Comparison of ENCODE assay signal across 8 cellular contexts in genomic region chr19:49643466-49643865, GRCh38. TPM values are rescaled to one million over a fixed set of nuclear protein-coding genes. Genes with fewer than 3 reads are reported as not detected.
DNase-seq lines count a peak whose midpoint lies in the region; ATAC-seq and TF ChIP-seq lines count a peak whose summit lies in the region.

No MANE protein-coding gene starts in this region.

- H3K4me1 Mint-ChIP-seq in activated CD4-positive, alpha-beta T cell treated with anti-CD3 and anti-CD28 coated beads, Interleukin-2, amount 10 ng/mL, durations not matched to agents 24 days and 14 days, result peaks cover 44% of the 10 kb centered on the region
- H3K4me1 Mint-ChIP-seq in effector memory CD8-positive, alpha-beta T cell (ENCODE audit: low read depth in 2 of 2), result peaks cover 49 to 52% of the 10 kb centered on the region in 2 donors

- H3K9ac ChIP-seq in trophoblast cell (ENCODE audit: low read length), result peak overlapping the region; percentile 54

- H3K27me3 Mint-ChIP-seq in activated CD4-positive, alpha-beta T cell treated with anti-CD3 and anti-CD28 coated beads, Interleukin-2, amount 10 ng/mL, durations not matched to agents 24 days and 14 days, result no peaks in the 10 kb centered on the region
- H3K27me3 Mint-ChIP-seq in effector memory CD8-positive, alpha-beta T cell, result no peaks in the 10 kb centered on the region

- H3K18ac ChIP-seq in trophoblast cell (ENCODE audit: low read length), result no peak overlapping the region

- no peak overlapping the region for H2BK120ac ChIP-seq in trophoblast cell (ENCODE audit: insufficient read depth, low read length, poor library complexity)

- H3K36me3 ChIP-seq in OCI-LY7 (ENCODE audit: insufficient read depth, low read length) (peaks cover 21% of the 10 kb centered on the region; the same call in 1 of the 2 replicates), trophoblast cell (ENCODE audit: control insufficient read depth in 1 of 2, insufficient read depth in 2 of 2, low read length in 2 of 2) (peaks cover 32 to 35% of the 10 kb centered on the region in 2 experiments)

- peaks cover 21% of the 10 kb centered on the region for H3K4me1 ChIP-seq in OCI-LY7 (ENCODE audit: insufficient read depth, low read length, poor library complexity, severe bottlenecking)
- H3K4me1 ChIP-seq in trophoblast cell (ENCODE audit: control insufficient read depth in 1 of 2, insufficient read depth in 2 of 2, low read length in 2 of 2), result peaks cover 6 to 22% of the 10 kb centered on the region in 2 experiments

- intact Hi-C loops in activated CD4-positive, alpha-beta T cell treated with anti-CD3 and anti-CD28 coated beads, Interleukin-2, amount 10 ng/mL, durations not matched to agents 24 days and 14 days (cut with micrococcal nuclease), result loop anchor here (2.0 to 5.0 kb wide), 2 partner anchors 191 to 207 kb away; partner anchors contain the start of genes ALDH16A1, PIH1D1 and PTOV1
- intact Hi-C loops in OCI-LY7 (cut with micrococcal nuclease; ENCODE audit: unreplicated experiment) (no loop called here), posterior vena cava (cut with DNase I) (no loop called here)

- no peak for ATAC-seq in effector memory CD8-positive, alpha-beta T cell (replicated peaks)
- ATAC-seq in GM21786 (IDR thresholded peaks at IDR 0.05; ENCODE audit: unreplicated experiment), result no peak

- H3K9me3 Mint-ChIP-seq in activated CD4-positive, alpha-beta T cell treated with anti-CD3 and anti-CD28 coated beads, Interleukin-2, amount 10 ng/mL, durations not matched to agents 24 days and 14 days, result no peaks in the 10 kb centered on the region
- no peaks in the 10 kb centered on the region for H3K9me3 Mint-ChIP-seq in effector memory CD8-positive, alpha-beta T cell

- H3K36me3 Mint-ChIP-seq in activated CD4-positive, alpha-beta T cell treated with anti-CD3 and anti-CD28 coated beads, Interleukin-2, amount 10 ng/mL, durations not matched to agents 24 days and 14 days (ENCODE audit: low read depth), result peaks cover 19% of the 10 kb centered on the region
- peaks cover 37% of the 10 kb centered on the region for H3K36me3 Mint-ChIP-seq in effector memory CD8-positive, alpha-beta T cell (ENCODE audit: insufficient read depth)

- H3K79me2 ChIP-seq in OCI-LY7 (ENCODE audit: insufficient read depth, low read depth, low read length) (peaks cover 28% of the 10 kb centered on the region), trophoblast cell (ENCODE audit: control insufficient read depth, insufficient read depth, low read length, poor library complexity) (peaks cover 18% of the 10 kb centered on the region)

- peak; percentile 68 for DNase-seq in activated CD4-positive, alpha-beta T cell treated with anti-CD3 and anti-CD28 coated beads, Interleukin-2, amount 10 ng/mL, durations not matched to agents 24 days and 14 days
- DNase-seq in activated CD4-positive, alpha-beta T cell treated with anti-CD3 and anti-CD28 coated beads for 4 hours, result no peak
- DNase-seq in OCI-LY7 (ENCODE audit: low spot score), result no peak
- no peak for DNase-seq in effector memory CD8-positive, alpha-beta T cell
- no peak for DNase-seq in trophoblast cell
- DNase-seq in posterior vena cava (ENCODE audit: low spot score), result no peak
- no peak for DNase-seq in NCI-H2171 (lab: John Stamatoyannopoulos, UW)

- no peak overlapping the region for H2AK5ac ChIP-seq in trophoblast cell (ENCODE audit: low read length)

- H3K4me3 ChIP-seq in OCI-LY7 (ENCODE audit: low read depth, low read length, poor library complexity, severe bottlenecking) (peak overlapping the region; percentile 93), trophoblast cell (ENCODE audit: low read depth, low read length) (no peak overlapping the region)

- no TSS peak for BruUV-seq in OCI-LY7 (replicated peaks; lab: Mats Ljungman, UMichigan)

- H3K27me3 ChIP-seq in trophoblast cell (ENCODE audit: insufficient read depth, low read length), result no peaks in the 10 kb centered on the region

- H2BK12ac ChIP-seq in trophoblast cell (ENCODE audit: low read length), result no peak overlapping the region

- H2AFZ ChIP-seq in OCI-LY7 (ENCODE audit: low read length) (no peak overlapping the region), trophoblast cell (ENCODE audit: insufficient read depth, low read length, poor library complexity) (no peak overlapping the region)

- no peak overlapping the region for H4K8ac ChIP-seq in trophoblast cell (ENCODE audit: low read depth, low read length)

- POLR2A ChIA-PET in OCI-LY7 (lab: Charles Lee), result interaction anchor here (1.9 kb wide), 1 partner anchor 32 kb away, joined by 6 read pairs; no protein-coding TSS in a partner anchor

- no peak overlapping the region for H4K91ac ChIP-seq in trophoblast cell (ENCODE audit: low read depth, low read length)

- H3K4me3 Mint-ChIP-seq in activated CD4-positive, alpha-beta T cell treated with anti-CD3 and anti-CD28 coated beads, Interleukin-2, amount 10 ng/mL, durations not matched to agents 24 days and 14 days, result peak overlapping the region; percentile 97
- peak overlapping the region; percentile 97 to 99 for H3K4me3 Mint-ChIP-seq in effector memory CD8-positive, alpha-beta T cell

- peak overlapping the region; percentile 93 for H3K4ac ChIP-seq in trophoblast cell (ENCODE audit: low read depth, low read length)

- peaks cover 23% of the 10 kb centered on the region for H3K79me1 ChIP-seq in trophoblast cell (ENCODE audit: low read length)

- H3K9me2 ChIP-seq in OCI-LY7 (ENCODE audit: insufficient read depth, low read length), result no peaks in the 10 kb centered on the region

- H3K23ac ChIP-seq in trophoblast cell (ENCODE audit: low read length), result no peak overlapping the region

- peak overlapping the region; percentile 87 for H3K27ac Mint-ChIP-seq in activated CD4-positive, alpha-beta T cell treated with anti-CD3 and anti-CD28 coated beads, Interleukin-2, amount 10 ng/mL, durations not matched to agents 24 days and 14 days
- H3K27ac Mint-ChIP-seq in effector memory CD8-positive, alpha-beta T cell, result peak overlapping the region; percentile 97 to 98

- H3K9me3 ChIP-seq in OCI-LY7 (ENCODE audit: low read length) (no peaks in the 10 kb centered on the region), trophoblast cell (ENCODE audit: insufficient read depth, low read depth, low read length) (no peaks in the 10 kb centered on the region)

- WGBS in trophoblast cell (ENCODE audit: extremely low coverage, insufficient coverage, insufficient read length), result no CpG with 5 or more reads among the region's 2 CpGs

- no peaks in the 10 kb centered on the region; the same call in 1 of the 2 replicates for H4K20me1 ChIP-seq in OCI-LY7 (ENCODE audit: insufficient read depth, low read length)

- no peak overlapping the region for H3K14ac ChIP-seq in trophoblast cell (ENCODE audit: low read length)

- no peak overlapping the region for H4K12ac ChIP-seq in trophoblast cell (ENCODE audit: low read depth, low read length)

- CTCF ChIA-PET in OCI-LY7 (lab: Charles Lee; ENCODE audit: unreplicated experiment), result no interaction called here

- no peak for TF ChIP-seq CTCF in OCI-LY7 (conservative IDR thresholded peaks at IDR 0.05; ENCODE audit: low read length)

- H3K27ac ChIP-seq in OCI-LY7 (ENCODE audit: low read depth, low read length, poor library complexity, severe bottlenecking) (no peak overlapping the region), trophoblast cell (ENCODE audit: low read depth, low read length) (no peak overlapping the region)

- H3K4me2 ChIP-seq in OCI-LY7 (ENCODE audit: low read length) (peak overlapping the region; percentile 92), trophoblast cell (ENCODE audit: low read length) (peak overlapping the region; percentile 25)

- no peak overlapping the region for H2BK5ac ChIP-seq in trophoblast cell (ENCODE audit: low read depth, low read length, poor library complexity)

RNA-seq across cellular contexts. Expression of gene SCAF1, which starts 1.5 kb away (rescaled TPM):
- total RNA-seq in activated CD4-positive, alpha-beta T cell treated with anti-CD3 and anti-CD28 coated beads, Interleukin-2, amount 10 ng/mL, durations not matched to agents 24 days and 14 days, result 75.0 and 84.9 TPM in 2 replicates
- total RNA-seq in OCI-LY7 (2014; rRNA removed; shearing (Covaris generic)), result 12.4 and 15.0 TPM in 2 replicates
- total RNA-seq in OCI-LY7 (2022) (43.4 and 44.0 TPM in 2 replicates), posterior vena cava (10 to 100 TPM; 43.5 to 55.1 TPM)
- 59.7 and 62.7 TPM in 2 replicates for polyA plus RNA-seq in trophoblast cell (2013)

RNA-seq across cellular contexts. Expression of gene RRAS, which starts 3.5 kb away (rescaled TPM):
- total RNA-seq in activated CD4-positive, alpha-beta T cell treated with anti-CD3 and anti-CD28 coated beads, Interleukin-2, amount 10 ng/mL, durations not matched to agents 24 days and 14 days, result 4.1 and 5.0 TPM in 2 replicates
- 3.4 and 4.7 TPM in 2 replicates for total RNA-seq in OCI-LY7 (2014; rRNA removed; shearing (Covaris generic))
- total RNA-seq in OCI-LY7 (2022), result 5.4 and 5.5 TPM in 2 replicates
- 43.3 and 43.8 TPM in 2 replicates for polyA plus RNA-seq in trophoblast cell (2013)
- 100 to 1,000 TPM; 124 to 173 TPM for total RNA-seq in posterior vena cava

RNA-seq across cellular contexts. Expression of gene IRF3, which starts 22.2 kb away (rescaled TPM):
- 146 and 151 TPM in 2 replicates for total RNA-seq in activated CD4-positive, alpha-beta T cell treated with anti-CD3 and anti-CD28 coated beads, Interleukin-2, amount 10 ng/mL, durations not matched to agents 24 days and 14 days
- total RNA-seq in OCI-LY7 (2014; rRNA removed; shearing (Covaris generic)), result 116 and 117 TPM in 2 replicates
- total RNA-seq in OCI-LY7 (2022) (96.6 and 98.5 TPM in 2 replicates), posterior vena cava (10 to 100 TPM; 40.6 to 50.9 TPM)
- 92.5 and 102 TPM in 2 replicates for polyA plus RNA-seq in trophoblast cell (2013)

RNA-seq across cellular contexts. Expression of gene BCL2L12, which starts 22.3 kb away (rescaled TPM):
- total RNA-seq in activated CD4-positive, alpha-beta T cell treated with anti-CD3 and anti-CD28 coated beads, Interleukin-2, amount 10 ng/mL, durations not matched to agents 24 days and 14 days, result 69.3 and 72.0 TPM in 2 replicates
- total RNA-seq in OCI-LY7 (2014; rRNA removed; shearing (Covaris generic)), result 38.9 and 41.3 TPM in 2 replicates
- total RNA-seq in OCI-LY7 (2022) (65.4 and 75.5 TPM in 2 replicates), posterior vena cava (1 to 10 TPM; 8.5 to 9.3 TPM)
- 131 and 139 TPM in 2 replicates for polyA plus RNA-seq in trophoblast cell (2013)

RNA-seq across cellular contexts. Expression of gene PRMT1, which starts 33.6 kb away (rescaled TPM):
- total RNA-seq in activated CD4-positive, alpha-beta T cell treated with anti-CD3 and anti-CD28 coated beads, Interleukin-2, amount 10 ng/mL, durations not matched to agents 24 days and 14 days, result 510 and 512 TPM in 2 replicates
- total RNA-seq in OCI-LY7 (2014; rRNA removed; shearing (Covaris generic)), result 403 and 412 TPM in 2 replicates
- total RNA-seq in OCI-LY7 (2022) (266 and 285 TPM in 2 replicates), posterior vena cava (10 to 100 TPM; 79.1 to 91.5 TPM)
- 149 and 153 TPM in 2 replicates for polyA plus RNA-seq in trophoblast cell (2013)

Comparison
In these comparisons a context has a peak if more than half of its experiments do, and no peak if none do; other contexts are left out.
1. RNA of gene RRAS, which starts 3.5 kb away (total RNA-seq): 124 to 173 TPM in posterior vena cava; 3.4 to 5.5 TPM in OCI-LY7 and 4.1 to 5.0 TPM in activated CD4-positive, alpha-beta T cell treated with anti-CD3 and anti-CD28 coated beads, Interleukin-2, amount 10 ng/mL, durations not matched to agents 24 days and 14 days; every median in the first group is over 10 times any median in the second.